In genomic region chr1:204336642-204337041, GRCh38 we compare ENCODE assay signal across 18 cellular contexts. TPM values are rescaled to one million over a fixed set of nuclear protein-coding genes. Genes with fewer than 3 reads are reported as not detected.
"Had no signal": no experiment of that assay in that cellular context is flagged by ENCODE, and none has a peak within 500 bp of the region (broad histone marks: within the 10 kb centered on the region; RNA-seq: fewer than 3 reads in every experiment).

No MANE protein-coding gene starts in this region.

- H3K4me3 ChIP-seq: ascending aorta, esophagus squamous epithelium, tibial nerve, vagina had no signal

- FAIRE-seq: kidney had no signal

- H3K36me3 ChIP-seq: ascending aorta, esophagus squamous epithelium, tibial nerve, vagina had no signal

- H3K9me3 ChIP-seq: ascending aorta, esophagus squamous epithelium, tibial nerve, vagina had no signal

- DNase-seq: activated CD4-positive, alpha-beta T cell treated with anti-CD3 and anti-CD28 coated beads, Interleukin-2, amount 10 ng/mL, durations not matched to agents 7 days and 5 days; activated CD8-positive, alpha-beta T cell treated with anti-CD3 and anti-CD28 coated beads, Interleukin-2, amount 10 ng/mL, durations not matched to agents 7 days and 5 days; activated naive CD4-positive, alpha-beta T cell treated with anti-CD3 and anti-CD28 coated beads, Interleukin-2, amount 10 ng/mL, durations not matched to agents 7 days and 5 days; activated T-cell treated with anti-CD3 and anti-CD28 coated beads, Interleukin-2, amount 50 U/mL, for 24 hours; cerebellar nuclear complex; effector CD4-positive, alpha-beta T cell; esophagus squamous epithelium; kidney; midbrain; nephron progenitor cell; stimulated activated CD4-positive, alpha-beta T cell treated with anti-CD3 and anti-CD28 coated beads, Interleukin-2, amount 100 ng/mL, for 24 hours; stimulated activated naive CD8-positive, alpha-beta T cell treated with anti-CD3 and anti-CD28 coated beads, Interleukin-15, Interleukin-2, amounts not matched to agents 100 U/mL and 50 U/mL, for 24 hours; substantia nigra had no signal

- H3K27me3 ChIP-seq: ascending aorta, esophagus squamous epithelium, tibial nerve, vagina had no signal

- H3K4me1 ChIP-seq: ascending aorta had no signal

- H3K27ac ChIP-seq: ascending aorta, esophagus squamous epithelium, tibial nerve, vagina had no signal

- ATAC-seq: activated CD4-positive, CD25-positive, alpha-beta regulatory T cell treated with anti-CD3 and anti-CD28 coated beads, Interleukin-2, amount 50 U/mL, for 24 hours; activated CD8-positive, alpha-beta T cell treated with anti-CD3 and anti-CD28 coated beads, Interleukin-2, amount 10 ng/mL, durations not matched to agents 7 days and 5 days; left lobe of liver had no signal

RNA-seq across cellular contexts. Expression of gene PLEKHA6, which starts 23.1 kb away (rescaled TPM):
- total RNA-seq: activated CD4-positive, alpha-beta T cell treated with anti-CD3 and anti-CD28 coated beads, Interleukin-2, amount 10 ng/mL, durations not matched to agents 7 days and 5 days had no signal
